ENCODE assay signal across 26 cellular contexts in the genomic region with DNA sequence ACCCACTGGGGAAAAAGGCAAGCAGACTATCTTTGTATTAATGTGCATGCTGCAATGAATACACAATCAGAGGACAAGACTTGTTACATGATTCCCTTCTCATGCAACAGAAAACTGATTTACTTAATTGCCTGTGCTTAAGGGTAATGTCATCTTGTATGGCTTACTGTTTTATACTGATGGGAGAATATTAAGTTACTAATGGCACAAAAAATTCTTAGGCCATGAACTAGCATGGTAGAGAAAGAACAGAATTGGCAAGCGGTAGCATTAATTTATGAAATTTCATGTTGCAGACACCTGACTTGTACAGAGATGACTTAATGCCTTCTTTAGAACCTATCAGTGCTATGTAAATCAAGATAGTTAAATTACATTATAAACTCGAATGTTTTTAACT.
"Had no signal": no experiment of that assay in that cellular context is flagged by ENCODE, and none has a peak within 500 bp of the region (broad histone marks: within the 10 kb centered on the region; RNA-seq: fewer than 3 reads in every experiment).

No MANE protein-coding gene starts in this region.

- H3K9me3 ChIP-seq: MG63, SJCRH30 had no signal

- ATAC-seq: HepG2, Panc1, PC-3, Right ventricle myocardium inferior, T-cell had no signal

- H3K27ac ChIP-seq: SJCRH30 had no signal

- H3K27me3 ChIP-seq: MG63, SJCRH30 had no signal

- H3K36me3 ChIP-seq: MG63, SJCRH30 had no signal

- H3K4me3 ChIP-seq: MG63, SJCRH30 had no signal

- DNase-seq: IMR-90; Karpas-422; KG1; MG63; NCI-H1092 treated with DMSO at 0.1 percent for 48 hours; NCI-H1417; NCI-H1436 treated with DMSO at 0.1 percent for 48 hours; NCI-H1694; NCI-H187 treated with DMSO at 0.1 percent for 48 hours; NCI-H2029 treated with DMSO at 0.1 percent for 48 hours; NCI-H2107; NCI-H2171 treated with DMSO at 0.1 percent for 48 hours; NCI-H345; NCI-H446 treated with DMSO at 0.1 percent for 48 hours; NCI-H510A treated with DMSO at 0.1 percent for 48 hours; NCI-H526; NCI-H748 treated with DMSO at 0.1 percent for 48 hours; NK-92 treated with Interleukin-12 subunit alpha and Interleukin-12 subunit beta, amount 100 ng/mL, for 24 hours; PC-3; SHP77 treated with DMSO at 0.1 percent for 48 hours; SJCRH30; SW 1271; T-cell had no signal

- H3K4me1 ChIP-seq: SJCRH30 had no signal
